In genomic region chr19:8320564-8321066, GRCh38 we compare ENCODE assay signal across 8 cellular contexts. TPM values are rescaled to one million over a fixed set of nuclear protein-coding genes. Genes with fewer than 3 reads are reported as not detected.
DNase-seq lines count a peak whose midpoint lies in the region; FAIRE-seq and TF ChIP-seq lines count a peak whose summit lies in the region.

No MANE protein-coding gene starts in this region.

- H3K9me3 ChIP-seq in Caco-2 (no peaks in the 10 kb centered on the region), HAP-1 (no peaks in the 10 kb centered on the region), SJSA1 (replicated peaks) (no peaks in the 10 kb centered on the region)

- H3K36me3 ChIP-seq in Caco-2 (ENCODE audit: control insufficient read depth, insufficient read depth, low read length) (peaks cover 4% of the 10 kb centered on the region), HAP-1 (replicated peaks) (peaks cover 58% of the 10 kb centered on the region), SJSA1 (peaks cover 58% of the 10 kb centered on the region)

- H3K4me1 Mint-ChIP-seq in Caco-2 (ENCODE audit: low read depth, unreplicated experiment) = peaks cover 7% of the 10 kb centered on the region
- peaks cover 40% of the 10 kb centered on the region for H3K4me1 Mint-ChIP-seq in nephron progenitor cell

- TF ChIP-seq CTCF in Caco-2 (IDR thresholded peaks at IDR 0.05; ENCODE audit: insufficient read depth in 1 of 2, low read depth in 1 of 2, low read length in 1 of 2, severe bottlenecking in 1 of 2, unreplicated experiment in 1 of 2) (no peak), nephron progenitor cell (IDR thresholded peaks at IDR 0.05) (no peak)

- DNase-seq in Caco-2 (no peak), HAP-1 (ENCODE audit: low spot score in 2 of 2) (no peak), SJSA1 (ENCODE audit: low read depth in 1 of 2, low spot score in 2 of 2) (no peak), epidermal melanocyte (ENCODE audit: insufficient read length, low spot score) (peak; percentile 15), nephron progenitor cell (no peak), NCI-H1417 treated with DMSO at 0.1 percent for 48 hours (lab: John Stamatoyannopoulos, UW) (no peak), urothelium cell line (ENCODE audit: low spot score) (no peak), LoVo (ENCODE audit: low spot score) (no peak)

- BruUV-seq in Caco-2 (replicated peaks; lab: Mats Ljungman, UMichigan) = no TSS peak

- H3K4me3 Mint-ChIP-seq in Caco-2 (ENCODE audit: unreplicated experiment) (peak overlapping the region; percentile 100), nephron progenitor cell (peak overlapping the region; percentile 100)

- H3K9me3 Mint-ChIP-seq in Caco-2 (ENCODE audit: unreplicated experiment) (no peaks in the 10 kb centered on the region), nephron progenitor cell (no peaks in the 10 kb centered on the region)

- H3K27ac Mint-ChIP-seq in Caco-2 (ENCODE audit: unreplicated experiment) (peak overlapping the region; percentile 99), nephron progenitor cell (peak overlapping the region; percentile 98)

- H3K27me3 Mint-ChIP-seq in Caco-2 (ENCODE audit: insufficient read depth, unreplicated experiment) (no peaks in the 10 kb centered on the region), nephron progenitor cell (ENCODE audit: low read depth, poor library complexity) (peaks cover 2% of the 10 kb centered on the region)

- H3K36me3 Mint-ChIP-seq in Caco-2 (ENCODE audit: insufficient read depth, unreplicated experiment) (peaks cover 61% of the 10 kb centered on the region), nephron progenitor cell (ENCODE audit: low read depth) (peaks cover 6% of the 10 kb centered on the region)

- peak overlapping the region; percentile 74 for H3K27ac ChIP-seq in SJSA1

- H3K27me3 ChIP-seq in Caco-2 (replicated peaks; ENCODE audit: control insufficient read depth, insufficient read depth, low read length) (no peaks in the 10 kb centered on the region), HAP-1 (ENCODE audit: low read depth) (no peaks in the 10 kb centered on the region), SJSA1 (replicated peaks) (no peaks in the 10 kb centered on the region)

- in situ Hi-C loops in HAP-1 (cut with MboI; ENCODE audit: low sequenced_read_pairs) = no loop called here

- intact Hi-C loops in Caco-2 (cut with micrococcal nuclease; ENCODE audit: unreplicated experiment) = loop anchor here (2.0 kb wide), 1 partner anchor 162 kb away; no protein-coding TSS in a partner anchor

- POLR2A ChIA-PET in Caco-2 (lab: Charles Lee) = interaction anchor here (0.5 to 1.3 kb wide), 3 partner anchors 14 to 92 kb away, joined by 3 to 12 read pairs (median 3); partner anchors contain the start of gene MARCHF2

- H3K4me3 ChIP-seq in Caco-2 (ENCODE audit: low read depth, low read length) (peak overlapping the region; percentile 79), HAP-1 (peak overlapping the region; percentile 98), SJSA1 (peak overlapping the region; percentile 72)

- peaks cover 9% of the 10 kb centered on the region for H3K4me1 ChIP-seq in Caco-2
- peaks cover 23% of the 10 kb centered on the region for H3K4me1 ChIP-seq in HAP-1
- H3K4me1 ChIP-seq in SJSA1 (replicated peaks) = peaks cover 21% of the 10 kb centered on the region

- CTCF ChIA-PET in Caco-2 (lab: Charles Lee) = interaction anchor here (0.5 to 1.3 kb wide), 2 partner anchors 19 to 33 kb away, joined by 4 to 5 read pairs; no protein-coding TSS in a partner anchor

- FAIRE-seq in urothelium cell line (lab: Jason Lieb, UNC) = no peak

RNA-seq across cellular contexts. Expression of gene NDUFA7, which starts 0.6 kb away (rescaled TPM):
- total RNA-seq in Caco-2 (2022) = 43.7 and 50.2 TPM in 2 replicates
- total RNA-seq in SJSA1 (2014; rRNA removed; shearing (Covaris generic)) = 33.5 and 58.1 TPM in 2 replicates

RNA-seq across cellular contexts. Expression of gene RPS28, which starts 0.7 kb away (rescaled TPM):
- total RNA-seq in Caco-2 (2022) = 1,515 and 1,601 TPM in 2 replicates
- 164 and 220 TPM in 2 replicates for total RNA-seq in SJSA1 (2014; rRNA removed; shearing (Covaris generic))

RNA-seq across cellular contexts. Expression of gene CD320, which starts 12.5 kb away (rescaled TPM):
- 81.0 and 87.7 TPM in 2 replicates for total RNA-seq in Caco-2 (2022)
- total RNA-seq in SJSA1 (2014; rRNA removed; shearing (Covaris generic)) = 113 and 154 TPM in 2 replicates

RNA-seq across cellular contexts. Expression of gene KANK3, which starts 22.4 kb away (rescaled TPM):
- 1.1 TPM in 2 replicates for total RNA-seq in Caco-2 (2022)
- not detected in 2 replicates for total RNA-seq in SJSA1 (2014; rRNA removed; shearing (Covaris generic))

RNA-seq across cellular contexts. Expression of gene ANGPTL4, which starts 43.3 kb away (rescaled TPM):
- 0.63 and 1.2 TPM in 2 replicates for total RNA-seq in Caco-2 (2022)
- 1.5 and 3.4 TPM in 2 replicates for total RNA-seq in SJSA1 (2014; rRNA removed; shearing (Covaris generic))
